Comparison of ENCODE assay signal across 8 cellular contexts in the genomic region with DNA sequence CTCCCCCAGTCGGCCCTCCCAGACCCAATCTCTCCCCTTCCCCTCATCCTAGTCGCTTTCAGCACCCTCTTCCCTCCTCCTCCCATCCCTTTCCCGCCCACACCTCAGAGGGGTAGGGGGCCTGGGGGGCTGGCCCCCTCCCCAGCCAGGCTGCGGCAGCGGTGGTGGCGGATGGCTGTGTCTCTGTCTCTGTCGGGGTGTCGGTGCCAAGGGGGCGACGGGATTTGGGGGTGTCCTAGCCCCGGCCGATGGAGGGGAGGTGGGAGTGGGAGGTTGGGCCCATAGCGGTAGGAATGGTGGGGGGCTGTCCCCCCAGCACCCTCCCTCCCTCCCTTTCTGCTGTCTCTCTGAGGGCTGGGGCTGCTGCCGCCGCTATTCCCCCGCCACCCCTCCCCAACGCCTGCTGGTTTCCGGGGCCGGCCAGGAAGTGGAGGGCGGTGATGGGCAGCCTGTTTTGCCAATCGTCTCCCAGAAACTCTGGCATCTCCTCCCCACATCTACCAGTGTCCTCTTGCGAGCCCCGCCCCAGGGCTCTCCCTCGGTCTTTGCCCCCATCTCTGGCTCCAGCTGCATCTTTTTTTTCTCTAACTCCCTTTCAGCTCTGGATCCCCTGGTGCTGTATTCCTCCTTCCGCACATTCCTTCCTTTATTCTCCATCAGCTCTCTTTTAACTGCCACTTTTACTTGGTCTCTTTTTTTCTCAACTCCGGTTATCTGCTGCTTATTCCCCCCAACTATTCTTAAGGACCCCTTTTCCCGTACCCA. TPM values are rescaled to one million over a fixed set of nuclear protein-coding genes. Genes with fewer than 3 reads are reported as not detected.
DNase-seq lines count a peak whose midpoint lies in the region; ATAC-seq, FAIRE-seq and TF ChIP-seq lines count a peak whose summit lies in the region.

A gene with protein sequence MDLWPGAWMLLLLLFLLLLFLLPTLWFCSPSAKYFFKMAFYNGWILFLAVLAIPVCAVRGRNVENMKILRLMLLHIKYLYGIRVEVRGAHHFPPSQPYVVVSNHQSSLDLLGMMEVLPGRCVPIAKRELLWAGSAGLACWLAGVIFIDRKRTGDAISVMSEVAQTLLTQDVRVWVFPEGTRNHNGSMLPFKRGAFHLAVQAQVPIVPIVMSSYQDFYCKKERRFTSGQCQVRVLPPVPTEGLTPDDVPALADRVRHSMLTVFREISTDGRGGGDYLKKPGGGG (minus strand): TSS at position 374 of the 765 bp plus-strand sequence. CDS start 4,588 bp downstream, outside the sequence.

- H3K27ac Mint-ChIP-seq in activated CD8-positive, alpha-beta T cell treated with anti-CD3 and anti-CD28 coated beads, Interleukin-2, amount 10 ng/mL, durations not matched to agents 7 days and 5 days = peak within 1 kb of the TSS; percentile 92

- DNase-seq in AG09319 (ENCODE audit: extremely low read depth, low read depth) (peak; percentile 97), GM19239 (ENCODE audit: insufficient read length, low spot score) (peak; percentile 97), HT-29 (ENCODE audit: low spot score) (peak; percentile 93), NK-92 (lab: John Stamatoyannopoulos, UW; ENCODE audit: unreplicated experiment) (peak; percentile 56), lower leg skin (ENCODE audit: low spot score in 2 of 2) (peak; percentile 96 to 99)
- DNase-seq in activated CD8-positive, alpha-beta T cell treated with anti-CD3 and anti-CD28 coated beads, Interleukin-2, amount 10 ng/mL, durations not matched to agents 7 days and 5 days = peak; percentile 98
- DNase-seq in stimulated activated CD4-positive, alpha-beta T cell treated with anti-CD3 and anti-CD28 coated beads, Interleukin-4, amount 100 ng/mL, for 24 hours = peak; percentile 98

- peak in 1 of 2 donors; percentile 39 for TF ChIP-seq POLR2A in lower leg skin (IDR thresholded peaks at IDR 0.05)

- peak within 1 kb of the TSS; percentile 94 for H3K27ac ChIP-seq in duodenal mucosa (ENCODE audit: low read depth, low read length)

- no peaks in the 10 kb centered on the region for H3K27me3 ChIP-seq in duodenal mucosa (ENCODE audit: control insufficient read depth in 1 of 2, insufficient read depth in 2 of 2, low read length in 2 of 2)

- peaks cover 21% of the 10 kb centered on the region for H3K36me3 Mint-ChIP-seq in activated CD8-positive, alpha-beta T cell treated with anti-CD3 and anti-CD28 coated beads, Interleukin-2, amount 10 ng/mL, durations not matched to agents 7 days and 5 days (ENCODE audit: low read depth)

- peak; percentile 84 for FAIRE-seq in GM19239 (lab: Jason Lieb, UNC)

- H3K4me3 Mint-ChIP-seq in activated CD8-positive, alpha-beta T cell treated with anti-CD3 and anti-CD28 coated beads, Interleukin-2, amount 10 ng/mL, durations not matched to agents 7 days and 5 days = peak within 1 kb of the TSS; percentile 90

- intact Hi-C loops in lower leg skin (cut with DNase I; ENCODE audit: low total_unique reads) = no loop called here

- peak within 1 kb of the TSS; percentile 85 to 91 for H3K4me3 ChIP-seq in duodenal mucosa (ENCODE audit: low read depth in 1 of 2, low read length in 2 of 2)
- H3K4me3 ChIP-seq in lower leg skin (ENCODE audit: low read depth, poor library complexity, severe bottlenecking) = peak within 1 kb of the TSS; percentile 77

- H3K4me1 Mint-ChIP-seq in activated CD8-positive, alpha-beta T cell treated with anti-CD3 and anti-CD28 coated beads, Interleukin-2, amount 10 ng/mL, durations not matched to agents 7 days and 5 days (ENCODE audit: low read depth) = peaks cover 68% of the 10 kb centered on the region

- H3K36me3 ChIP-seq in duodenal mucosa (ENCODE audit: control insufficient read depth in 1 of 2, insufficient read depth in 2 of 2, low read length in 2 of 2) = peaks cover 3 to 14% of the 10 kb centered on the region in 2 donors

- POLR2A ChIA-PET in activated CD8-positive, alpha-beta T cell treated with anti-CD3 and anti-CD28 coated beads, Interleukin-2, amount 10 ng/mL, durations not matched to agents 7 days and 5 days (lab: Charles Lee) = interaction anchor here (0.6 to 1.3 kb wide), 7 partner anchors 8 to 49 kb away, joined by 3 to 6 read pairs (median 4); a partner anchor contains a TSS

- no peaks in the 10 kb centered on the region for H3K9me3 Mint-ChIP-seq in activated CD8-positive, alpha-beta T cell treated with anti-CD3 and anti-CD28 coated beads, Interleukin-2, amount 10 ng/mL, durations not matched to agents 7 days and 5 days (ENCODE audit: insufficient read depth)

- CTCF ChIA-PET in activated CD8-positive, alpha-beta T cell treated with anti-CD3 and anti-CD28 coated beads, Interleukin-2, amount 10 ng/mL, durations not matched to agents 7 days and 5 days (lab: Charles Lee) = interaction anchor here (1.0 to 2.5 kb wide), 4 partner anchors 17 to 57 kb away, joined by 5 to 25 read pairs (median 8); a partner anchor contains a TSS

- ATAC-seq in activated CD8-positive, alpha-beta T cell treated with anti-CD3 and anti-CD28 coated beads, Interleukin-2, amount 10 ng/mL, durations not matched to agents 7 days and 5 days = peak; percentile 57

- H3K4me1 ChIP-seq in duodenal mucosa (ENCODE audit: control insufficient read depth in 1 of 2, insufficient read depth in 2 of 2, low read length in 2 of 2) = peaks cover 46 to 51% of the 10 kb centered on the region in 2 donors

- WGBS in lower leg skin, 2 donors = 0 to 1% methylated on average over 24 to 27 of the region's 27 CpGs

- peak within 1 kb of the TSS; percentile 84 to 98 for H3K9ac ChIP-seq in duodenal mucosa (ENCODE audit: low read depth in 1 of 2, low read length in 2 of 2)

- H3K9me3 ChIP-seq in duodenal mucosa (ENCODE audit: control insufficient read depth in 1 of 2, low read length in 2 of 2) = no peaks in the 10 kb centered on the region

- no peaks in the 10 kb centered on the region for H3K27me3 Mint-ChIP-seq in activated CD8-positive, alpha-beta T cell treated with anti-CD3 and anti-CD28 coated beads, Interleukin-2, amount 10 ng/mL, durations not matched to agents 7 days and 5 days (ENCODE audit: low read depth)

- TF ChIP-seq CTCF in AG09319 (IDR thresholded peaks at IDR 0.05; ENCODE audit: low read depth, low read length) = no peak
- no peak for TF ChIP-seq CTCF in lower leg skin (IDR thresholded peaks at IDR 0.05)

RNA-seq across cellular contexts. Expression of the gene that starts here (rescaled TPM):
- 48.6 and 52.8 TPM in 2 replicates for total RNA-seq in HT-29 (2014; rRNA removed; shearing (Covaris generic))
- total RNA-seq in activated CD8-positive, alpha-beta T cell treated with anti-CD3 and anti-CD28 coated beads, Interleukin-2, amount 10 ng/mL, durations not matched to agents 7 days and 5 days = 10 to 100 TPM; 40.4 to 46.6 TPM
- 10 to 100 TPM; 18.8 to 53.2 (median 28.0) TPM for total RNA-seq in lower leg skin

Comparison
In these comparisons a context has a peak if more than half of its experiments do, and no peak if none do; other contexts are left out.
1. Peak in every context shown above with its lines: DNase-seq, ATAC-seq, H3K4me3 ChIP-seq and H3K27ac ChIP-seq.